In the genomic region with DNA sequence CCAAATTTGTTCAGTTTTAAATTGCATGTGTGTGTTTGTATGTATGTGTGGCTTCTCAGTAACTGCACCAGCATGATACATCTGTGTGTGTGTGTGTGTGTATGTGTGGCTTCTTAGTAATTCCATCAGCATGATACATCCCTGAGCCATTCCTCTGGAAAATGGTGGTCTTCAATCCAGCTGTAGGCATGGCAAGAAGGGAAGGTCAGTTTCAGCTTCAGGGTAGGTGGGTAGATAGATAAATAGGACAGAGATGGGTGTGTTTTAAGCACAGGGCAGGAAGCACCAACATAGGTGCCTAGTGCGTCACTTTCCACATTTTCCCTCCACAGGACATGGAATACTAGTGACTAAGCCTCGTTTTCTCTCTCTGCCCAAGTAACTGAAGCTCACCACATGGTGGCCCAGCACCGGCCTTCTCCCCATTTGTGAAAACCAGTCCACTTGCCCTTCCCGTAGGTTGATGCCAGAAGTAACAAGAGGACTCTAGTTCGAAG, we compare ENCODE assay signal across 32 cellular contexts.
DNase-seq lines count a peak whose midpoint lies in the region; ATAC-seq, FAIRE-seq and TF ChIP-seq lines count a peak whose summit lies in the region.
"Had no signal": no experiment of that assay in that cellular context is flagged by ENCODE, and none has a peak within 500 bp of the region (broad histone marks: within the 10 kb centered on the region; RNA-seq: fewer than 3 reads in every experiment).

No MANE protein-coding gene starts in this region.

- no TSS peak for BruUV-seq in IMR-90 (replicated peaks; lab: Mats Ljungman, UMichigan)

- intact Hi-C loops in IMR-90 (cut with micrococcal nuclease) = no loop called here
- intact Hi-C loops in activated naive CD4-positive, alpha-beta T cell treated with anti-CD3 and anti-CD28 coated beads for 36 hours (cut with micrococcal nuclease) = no loop called here

- H3K4me1 Mint-ChIP-seq in astrocyte (ENCODE audit: low read depth, unreplicated experiment) = peaks cover 40% of the 10 kb centered on the region
- H3K4me1 Mint-ChIP-seq in activated naive CD4-positive, alpha-beta T cell treated with anti-CD3 and anti-CD28 coated beads for 36 hours (ENCODE audit: low read depth) = peaks cover 35% of the 10 kb centered on the region

- FAIRE-seq in astrocyte (lab: Jason Lieb, UNC) = no peak
- FAIRE-seq: endometrium, HTR-8/SVneo had no signal

- TF ChIP-seq RAD21 in IMR-90 (IDR thresholded peaks at IDR 0.05; ENCODE audit: low read length) = no peak

- 90% methylated on average over 2 of the region's 5 CpGs; no CpG with 5 or more reads in 1 of the 2 experiments for WGBS in IMR-90 (ENCODE audit: extremely low coverage in 2 of 2, insufficient read length in 1 of 2), 2 experiments
- no CpG with 5 or more reads among the region's 5 CpGs for WGBS in mesendoderm (ENCODE audit: extremely low coverage, insufficient coverage, low lambda C conversion rate)

- no peaks in the 10 kb centered on the region for H3K27me3 Mint-ChIP-seq in astrocyte (ENCODE audit: low read depth, unreplicated experiment)
- no peaks in the 10 kb centered on the region for H3K27me3 Mint-ChIP-seq in activated naive CD4-positive, alpha-beta T cell treated with anti-CD3 and anti-CD28 coated beads for 36 hours (ENCODE audit: low read depth)
- H3K27me3 Mint-ChIP-seq: activated CD8-positive, alpha-beta T cell treated with anti-CD3 and anti-CD28 coated beads for 36 hours; stimulated activated naive B cell treated with anti-CD40 and anti-IgM and Interleukin-4, amounts not matched to agents 10 μg/mL and 1 μg/mL and 100 μg/mL, for 72 hours; T-helper 17 cell had no signal

- peaks cover 16% of the 10 kb centered on the region; the same call in 1 of the 2 replicates for H4K20me1 ChIP-seq in IMR-90 (ENCODE audit: insufficient read depth, low read length)
- peaks cover 51% of the 10 kb centered on the region for H4K20me1 ChIP-seq in astrocyte (ENCODE audit: insufficient read depth, low read length)

- no peaks in the 10 kb centered on the region for H3K9me3 Mint-ChIP-seq in astrocyte (ENCODE audit: unreplicated experiment)
- H3K9me3 Mint-ChIP-seq in activated naive CD4-positive, alpha-beta T cell treated with anti-CD3 and anti-CD28 coated beads for 36 hours = no peaks in the 10 kb centered on the region
- H3K9me3 Mint-ChIP-seq: activated CD8-positive, alpha-beta T cell treated with anti-CD3 and anti-CD28 coated beads for 36 hours; activated T-helper 1 cell treated with anti-CD3 and anti-CD28 coated beads, Interleukin-12 subunit alpha, Interleukin-12 subunit beta, Interleukin-2, Interleukin-4 antibody, amounts not matched to agents 30 ng/mL and 10 ng/mL and 1 ng/mL, durations not matched to agents 14 hours and 24 hours and 36 hours; nephron; stimulated activated naive B cell treated with anti-CD40 and anti-IgM and Interleukin-4, amounts not matched to agents 10 μg/mL and 1 μg/mL and 100 μg/mL, for 72 hours had no signal

- no peaks in the 10 kb centered on the region; the same call in 1 of the 2 replicates for H3K9me1 ChIP-seq in IMR-90 (ENCODE audit: insufficient read depth, low read length)

- H3K56ac ChIP-seq in IMR-90 (ENCODE audit: extremely low read depth, insufficient read depth, low read length) (no peak overlapping the region), mesendoderm (ENCODE audit: low read length) (no peak overlapping the region)

- H3K4ac ChIP-seq in IMR-90 (ENCODE audit: low read depth, low read length) (no peak overlapping the region), mesendoderm (ENCODE audit: low read depth, low read length) (no peak overlapping the region)

- H3K18ac ChIP-seq in IMR-90 (ENCODE audit: low read depth, low read length) (no peak overlapping the region), mesendoderm (ENCODE audit: low read length) (no peak overlapping the region)

- no peaks in the 10 kb centered on the region for H3K9me3 ChIP-seq in IMR-90 (ENCODE audit: control insufficient read depth, insufficient read depth, low read length)
- H3K9me3 ChIP-seq in astrocyte (ENCODE audit: insufficient read depth, low read depth, low read length) = no peaks in the 10 kb centered on the region
- H3K9me3 ChIP-seq: body of pancreas, gastroesophageal sphincter had no signal

- no peak overlapping the region for H3K9ac ChIP-seq in IMR-90 (ENCODE audit: low read depth, low read length)
- no peak overlapping the region for H3K9ac ChIP-seq in astrocyte (ENCODE audit: low read length)
- no peak overlapping the region for H3K9ac ChIP-seq in mesendoderm (ENCODE audit: low read length)
- H3K9ac ChIP-seq: BLaER1, KMS-11 had no signal

- 0 out of 2 replicates have a peak overlapping the region, but pooled peaks have one; percentile 28 for H3K14ac ChIP-seq in IMR-90 (replicated peaks; ENCODE audit: low read depth, low read length)

- H4K5ac ChIP-seq in IMR-90 (ENCODE audit: low read depth, low read length) (no peak overlapping the region), mesendoderm (ENCODE audit: low read length) (no peak overlapping the region)

- POLR2A ChIA-PET in IMR-90 (lab: Charles Lee; ENCODE audit: unreplicated experiment) = no interaction called here

- H4K91ac ChIP-seq in IMR-90 (ENCODE audit: insufficient read depth, low read depth, low read length) = no peak overlapping the region

- H2AK9ac ChIP-seq in IMR-90 (replicated peaks; ENCODE audit: low read depth, low read length, poor library complexity) = no peak overlapping the region

- H4K8ac ChIP-seq in IMR-90 (ENCODE audit: low read depth in 2 of 2, low read length in 2 of 2) (no peak overlapping the region), mesendoderm (ENCODE audit: low read depth, low read length) (no peak overlapping the region)

- H3K4me1 ChIP-seq in IMR-90 (ENCODE audit: control insufficient read depth, insufficient read depth, low read length) = no peaks in the 10 kb centered on the region
- no peaks in the 10 kb centered on the region for H3K4me1 ChIP-seq in astrocyte (ENCODE audit: insufficient read depth, low read length)
- H3K4me1 ChIP-seq in mesendoderm (ENCODE audit: control insufficient read depth, low read depth, low read length) = no peaks in the 10 kb centered on the region
- H3K4me1 ChIP-seq: body of pancreas had no signal

- H2BK20ac ChIP-seq in IMR-90 (ENCODE audit: low read depth, low read length) = no peak overlapping the region

- peak; percentile 33 for DNase-seq in Daoy (ENCODE audit: low read depth)
- peak; percentile 52 for DNase-seq in IMR-90
- peak; percentile 39 for DNase-seq in astrocyte (ENCODE audit: low read depth)
- peak; percentile 37 for DNase-seq in mesendoderm
- no peak for DNase-seq in CD1c-positive myeloid dendritic cell (ENCODE audit: extremely low spot score)
- no peak for DNase-seq in NCI-H345 (lab: John Stamatoyannopoulos, UW)
- no peak for DNase-seq in activated naive CD4-positive, alpha-beta T cell treated with anti-CD3 and anti-CD28 coated beads for 36 hours
- DNase-seq: ACHN; activated CD8-positive, alpha-beta memory T cell treated with anti-CD3 and anti-CD28 coated beads, Interleukin-2, amount 50 U/mL, for 48 hours; activated CD8-positive, alpha-beta T cell treated with anti-CD3 and anti-CD28 coated beads for 36 hours; activated naive CD4-positive, alpha-beta T cell treated with Interleukin-2 at 50 U/mL for 16 hours; body of pancreas; cerebellar nuclear complex; DMS153; GDM1; MM.1S; NCI-H1105 treated with DMSO at 0.1 percent for 48 hours; NCI-H1930; NCI-H526; OCI-M1; Right ventricle myocardium superior; stimulated activated naive B cell treated with anti-CD40 and anti-IgM and Interleukin-4, amounts not matched to agents 10 μg/mL and 1 μg/mL and 100 μg/mL, for 72 hours; T-helper 17 cell had no signal

- dilution Hi-C loops in IMR-90 (cut with HindIII; ENCODE audit: low sequenced_read_pairs, unreplicated experiment) = no loop called here

- no peak for TF ChIP-seq CTCF in IMR-90 (conservative IDR thresholded peaks at IDR 0.05; ENCODE audit: low read depth, low read length)
- no peak for TF ChIP-seq CTCF in astrocyte (IDR thresholded peaks at IDR 0.05; ENCODE audit: insufficient read depth, low read depth, low read length)

- H3K79me2 ChIP-seq in astrocyte (ENCODE audit: insufficient read depth, low read length) (peaks cover 27% of the 10 kb centered on the region), mesendoderm (ENCODE audit: control insufficient read depth, insufficient read depth, low read length) (peaks cover 28% of the 10 kb centered on the region)

- H2BK120ac ChIP-seq in IMR-90 (ENCODE audit: low read depth, low read length) = no peak overlapping the region
- no peak overlapping the region for H2BK120ac ChIP-seq in mesendoderm (ENCODE audit: low read depth, low read length)

- H3K36me3 Mint-ChIP-seq in astrocyte (ENCODE audit: low read depth, unreplicated experiment) = peaks cover 10% of the 10 kb centered on the region
- peaks cover 7% of the 10 kb centered on the region for H3K36me3 Mint-ChIP-seq in activated naive CD4-positive, alpha-beta T cell treated with anti-CD3 and anti-CD28 coated beads for 36 hours (ENCODE audit: low read depth)

- no peak overlapping the region for H3K4me3 ChIP-seq in IMR-90 (ENCODE audit: insufficient read depth, low read depth, low read length)
- H3K4me3 ChIP-seq in astrocyte (ENCODE audit: insufficient read depth, low read depth, low read length) = no peak overlapping the region
- no peak overlapping the region for H3K4me3 ChIP-seq in mesendoderm (ENCODE audit: low read length)
- H3K4me3 ChIP-seq: BLaER1, body of pancreas, gastroesophageal sphincter, hepatocyte had no signal

- H3K27me3 ChIP-seq in IMR-90 (ENCODE audit: control insufficient read depth, insufficient read depth, low read length) (no peaks in the 10 kb centered on the region), astrocyte (ENCODE audit: insufficient read depth, low read length) (no peaks in the 10 kb centered on the region), mesendoderm (ENCODE audit: insufficient read depth, low read length, poor library complexity) (no peaks in the 10 kb centered on the region)
- H3K27me3 ChIP-seq: BLaER1, body of pancreas, gastroesophageal sphincter, hepatocyte had no signal

- no peak for TF ChIP-seq POLR2A in IMR-90 (IDR thresholded peaks at IDR 0.05; ENCODE audit: low read depth, low read length)

- H3K23ac ChIP-seq in IMR-90 (ENCODE audit: low read depth, low read length) (no peak overlapping the region), mesendoderm (ENCODE audit: low read length) (no peak overlapping the region)

- no peak overlapping the region for H2AK5ac ChIP-seq in IMR-90 (ENCODE audit: low read depth, low read length)
- no peak overlapping the region for H2AK5ac ChIP-seq in mesendoderm (ENCODE audit: low read length)

- H2BK15ac ChIP-seq in IMR-90 (ENCODE audit: low read depth, low read length) (no peak overlapping the region), mesendoderm (replicated peaks; ENCODE audit: low read depth) (no peak overlapping the region)

- in situ Hi-C loops in IMR-90 (cut with MboI; ENCODE audit: low sequenced_read_pairs) = no loop called here

- H3K79me1 ChIP-seq in IMR-90 (ENCODE audit: low read depth in 1 of 2, low read length in 2 of 2) (peaks cover 37 to 57% of the 10 kb centered on the region in 2 experiments), mesendoderm (ENCODE audit: low read length) (peaks cover 27% of the 10 kb centered on the region)

- H3K36me3 ChIP-seq in IMR-90 (ENCODE audit: control insufficient read depth, insufficient read depth, low read length) (0 out of 2 replicates have a peak, but pooled peaks cover 2% of the 10 kb centered on the region), astrocyte (ENCODE audit: insufficient read depth, low read length) (no peaks in the 10 kb centered on the region), mesendoderm (ENCODE audit: control insufficient read depth, insufficient read depth, low read length) (no peaks in the 10 kb centered on the region)
- H3K36me3 ChIP-seq: gastroesophageal sphincter had no signal

- no peak overlapping the region for H3K27ac Mint-ChIP-seq in astrocyte (ENCODE audit: unreplicated experiment)
- no peak overlapping the region for H3K27ac Mint-ChIP-seq in activated naive CD4-positive, alpha-beta T cell treated with anti-CD3 and anti-CD28 coated beads for 36 hours
- H3K27ac Mint-ChIP-seq: activated CD8-positive, alpha-beta T cell treated with anti-CD3 and anti-CD28 coated beads for 36 hours; activated T-helper 1 cell treated with anti-CD3 and anti-CD28 coated beads, Interleukin-12 subunit alpha, Interleukin-12 subunit beta, Interleukin-2, Interleukin-4 antibody, amounts not matched to agents 30 ng/mL and 10 ng/mL and 1 ng/mL, durations not matched to agents 14 hours and 24 hours and 36 hours; nephron; stimulated activated naive B cell treated with anti-CD40 and anti-IgM and Interleukin-4, amounts not matched to agents 10 μg/mL and 1 μg/mL and 100 μg/mL, for 72 hours; T-helper 17 cell had no signal

- ATAC-seq in IMR-90 (ENCODE audit: low read depth) (no peak), GM19324 (IDR thresholded peaks at IDR 0.05; ENCODE audit: low FRiP score, unreplicated experiment) (no peak)
- ATAC-seq: activated CD8-positive, alpha-beta T cell treated with anti-CD3 and anti-CD28 coated beads for 36 hours; body of pancreas; gastroesophageal sphincter; stimulated activated naive B cell treated with anti-CD40 and anti-IgM and Interleukin-4, amounts not matched to agents 10 μg/mL and 1 μg/mL and 100 μg/mL, for 72 hours; T-helper 17 cell had no signal

- H2AFZ ChIP-seq in IMR-90 (replicated peaks; ENCODE audit: low read length, poor library complexity) = no peak overlapping the region
- no peak overlapping the region for H2AFZ ChIP-seq in astrocyte (ENCODE audit: low read depth, low read length)
- H2AFZ ChIP-seq: hepatocyte had no signal

- no peak overlapping the region for H3K4me3 Mint-ChIP-seq in astrocyte (ENCODE audit: unreplicated experiment)
- no peak overlapping the region for H3K4me3 Mint-ChIP-seq in activated naive CD4-positive, alpha-beta T cell treated with anti-CD3 and anti-CD28 coated beads for 36 hours
- H3K4me3 Mint-ChIP-seq: activated CD8-positive, alpha-beta T cell treated with anti-CD3 and anti-CD28 coated beads for 36 hours; activated T-helper 1 cell treated with anti-CD3 and anti-CD28 coated beads, Interleukin-12 subunit alpha, Interleukin-12 subunit beta, Interleukin-2, Interleukin-4 antibody, amounts not matched to agents 30 ng/mL and 10 ng/mL and 1 ng/mL, durations not matched to agents 14 hours and 24 hours and 36 hours; nephron; stimulated activated naive B cell treated with anti-CD40 and anti-IgM and Interleukin-4, amounts not matched to agents 10 μg/mL and 1 μg/mL and 100 μg/mL, for 72 hours; T-helper 17 cell had no signal

- no peak overlapping the region for H3K27ac ChIP-seq in IMR-90 (ENCODE audit: insufficient read depth, low read length)
- H3K27ac ChIP-seq in astrocyte (ENCODE audit: low read depth, low read length) = no peak overlapping the region
- no peak overlapping the region for H3K27ac ChIP-seq in mesendoderm (ENCODE audit: low read depth, low read length)
- H3K27ac ChIP-seq: BLaER1, body of pancreas, gastroesophageal sphincter, hepatocyte, KMS-11 had no signal

- no peak overlapping the region for H3K4me2 ChIP-seq in IMR-90 (ENCODE audit: low read depth, low read length)
- no peak overlapping the region for H3K4me2 ChIP-seq in astrocyte (ENCODE audit: low read length)
- no peak overlapping the region for H3K4me2 ChIP-seq in mesendoderm (ENCODE audit: low read length)
- H3K4me2 ChIP-seq: BLaER1, hepatocyte, KMS-11 had no signal

- CTCF ChIA-PET in IMR-90 (lab: Yijun Ruan, JAX) = no interaction called here
- CTCF ChIA-PET in activated naive CD4-positive, alpha-beta T cell treated with anti-CD3 and anti-CD28 coated beads for 36 hours (lab: Charles Lee) = interaction anchor here (1.0 kb wide), 1 partner anchor 121 kb away, joined by 3 read pairs; no protein-coding TSS in a partner anchor

- H2BK5ac ChIP-seq in IMR-90 (ENCODE audit: low read depth, low read length, poor library complexity, severe bottlenecking) (no peak overlapping the region), mesendoderm (ENCODE audit: low read length) (no peak overlapping the region)

Comparison
In these comparisons a context has a peak if more than half of its experiments do, and no peak if none do; other contexts are left out.
1. DNase-seq: peak in Daoy (single experiment), IMR-90 (single experiment), astrocyte (single experiment) and mesendoderm (single experiment); none in CD1c-positive myeloid dendritic cell (single experiment), NCI-H345 (single experiment) and activated naive CD4-positive, alpha-beta T cell treated with anti-CD3 and anti-CD28 coated beads for 36 hours (single experiment).